8 cellular contexts compared by ENCODE assay signal in genomic region chr15:72670656-72671352, GRCh38. TPM values are rescaled to one million over a fixed set of nuclear protein-coding genes. Genes with fewer than 3 reads are reported as not detected.
A peak's percentile ranks its signal among the peaks of the same experiment; 100 is the strongest.
DNase-seq lines count a peak whose midpoint lies in the region; ATAC-seq, FAIRE-seq and TF ChIP-seq lines count a peak whose summit lies in the region.
"Not testable (repeated sequence)": the region's sequence is repeated elsewhere in the genome, so short reads cannot be mapped to it uniquely, and the experiment has no call there.

No MANE protein-coding gene starts in this region.

- peak overlapping the region; percentile 42 for H3K4me3 Mint-ChIP-seq in activated T-cell treated with anti-CD3 and anti-CD28 coated beads, Interleukin-2, amount 50 U/mL, for 24 hours

- TF ChIP-seq EP300 in A549 (IDR thresholded peaks at IDR 0.05) = not testable (repeated sequence)

- ATAC-seq in A549 (peak; percentile 99 to 100), GM18861 (IDR thresholded peaks at IDR 0.05; ENCODE audit: unreplicated experiment) (peak; percentile 78), HG02870 (IDR thresholded peaks at IDR 0.05; ENCODE audit: unreplicated experiment) (peak; percentile 69)

- 10% methylated on average over 8 of the region's 8 CpGs for WGBS in A549 (ENCODE audit: missing lambda C conversion rate)
- 13 to 16% methylated on average over 7 to 8 of the region's 8 CpGs for WGBS in lower leg skin, 2 donors

- TF ChIP-seq POLR2A in A549 (IDR thresholded peaks at IDR 0.05; ENCODE audit: low read length); lower leg skin (IDR thresholded peaks at IDR 0.05): not testable (repeated sequence)

- H3K9me2 ChIP-seq in OCI-LY7 (ENCODE audit: insufficient read depth, low read length) = not testable (repeated sequence)

- intact Hi-C loops in OCI-LY7 (cut with micrococcal nuclease; ENCODE audit: unreplicated experiment) = loop anchor here (10.0 kb wide), 1 partner anchor 356 kb away; no protein-coding TSS in a partner anchor
- intact Hi-C loops in lower leg skin (cut with DNase I; ENCODE audit: low total_unique reads) = not testable (repeated sequence)

- not testable (repeated sequence) for BruUV-seq in OCI-LY7 (replicated peaks; lab: Mats Ljungman, UMichigan)

- H3K9me3 Mint-ChIP-seq in activated T-cell treated with anti-CD3 and anti-CD28 coated beads, Interleukin-2, amount 50 U/mL, for 24 hours = not testable (repeated sequence)

- H3K4me1 Mint-ChIP-seq in activated T-cell treated with anti-CD3 and anti-CD28 coated beads, Interleukin-2, amount 50 U/mL, for 24 hours (ENCODE audit: low read depth) = not testable (repeated sequence)

- TF ChIP-seq RAD21 in A549 (conservative IDR thresholded peaks at IDR 0.05 in 1 of 2, IDR thresholded peaks at IDR 0.05 in 1 of 2) = peak; percentile 29 to 59; a peak in 4 of 5 replicates

- peak overlapping the region; percentile 45 to 82 for H3K27ac ChIP-seq in A549
- not testable (repeated sequence) for H3K27ac ChIP-seq in OCI-LY7 (ENCODE audit: low read depth, low read length, poor library complexity, severe bottlenecking)

- not testable (repeated sequence) for H3K4me1 ChIP-seq in A549; OCI-LY7 (ENCODE audit: insufficient read depth, low read length, poor library complexity, severe bottlenecking)

- not testable (repeated sequence) for H3K9me3 ChIP-seq in A549; OCI-LY7 (ENCODE audit: low read length)

- CTCF ChIA-PET in A549 (lab: Yijun Ruan, JAX) = interaction anchor here (0.6 to 2.2 kb wide), 31 partner anchors 10 to 595 kb away, joined by 3 to 53 read pairs (median 3); partner anchors contain the start of genes BBS4 and HIGD2B
- CTCF ChIA-PET in OCI-LY7 (lab: Charles Lee; ENCODE audit: unreplicated experiment) = not testable (repeated sequence)

- not testable (repeated sequence) for H3K79me2 ChIP-seq in OCI-LY7 (ENCODE audit: insufficient read depth, low read depth, low read length)

- TF ChIP-seq CTCF in A549 (IDR thresholded peaks at IDR 0.05) = peak; percentile 81
- TF ChIP-seq CTCF in OCI-LY7 (conservative IDR thresholded peaks at IDR 0.05; ENCODE audit: low read length) = peak; percentile 76
- peak; percentile 62 for TF ChIP-seq CTCF in epithelial cell of esophagus (IDR thresholded peaks at IDR 0.05; ENCODE audit: insufficient read depth, low read depth, low read length, missing control alignments)
- peak in 1 of 3 donors; percentile 17 for TF ChIP-seq CTCF in lower leg skin (IDR thresholded peaks at IDR 0.05)

- H3K4me2 ChIP-seq in A549 = peak overlapping the region; percentile 89
- peak overlapping the region; percentile 60 for H3K4me2 ChIP-seq in OCI-LY7 (ENCODE audit: low read length)

- peak overlapping the region; percentile 35; the same call in 2 of the 3 replicates for H3K4me3 ChIP-seq in A549
- peak overlapping the region; percentile 43 for H3K4me3 ChIP-seq in OCI-LY7 (ENCODE audit: low read depth, low read length, poor library complexity, severe bottlenecking)
- not testable (repeated sequence) for H3K4me3 ChIP-seq in epithelial cell of esophagus (ENCODE audit: low read length); lower leg skin (ENCODE audit: low read depth, poor library complexity, severe bottlenecking)

- H2AFZ ChIP-seq in OCI-LY7 (ENCODE audit: low read length) = not testable (repeated sequence)

- not testable (repeated sequence) for FAIRE-seq in A549 (lab: Jason Lieb, UNC)

- H3K27me3 Mint-ChIP-seq in activated T-cell treated with anti-CD3 and anti-CD28 coated beads, Interleukin-2, amount 50 U/mL, for 24 hours = peaks cover 32% of the 10 kb centered on the region

- H3K36me3 ChIP-seq in OCI-LY7 (ENCODE audit: insufficient read depth, low read length) = not testable (repeated sequence)

- not testable (repeated sequence) for H3K27ac Mint-ChIP-seq in activated T-cell treated with anti-CD3 and anti-CD28 coated beads, Interleukin-2, amount 50 U/mL, for 24 hours

- H4K20me1 ChIP-seq in OCI-LY7 (ENCODE audit: insufficient read depth, low read length) = not testable (repeated sequence)

- POLR2A ChIA-PET in A549 (lab: Yijun Ruan, JAX) = interaction anchor here (1.6 kb wide), 1 partner anchor 15 kb away, joined by 7 read pairs; the partner anchor contains the start of genes BBS4 and HIGD2B
- POLR2A ChIA-PET in OCI-LY7 (lab: Charles Lee) = not testable (repeated sequence)

- H3K36me3 Mint-ChIP-seq in activated T-cell treated with anti-CD3 and anti-CD28 coated beads, Interleukin-2, amount 50 U/mL, for 24 hours (ENCODE audit: low read depth) = not testable (repeated sequence)

- DNase-seq in A549 (ENCODE audit: low read depth in 1 of 2, low spot score in 1 of 2) (peak; percentile 88 to 90), OCI-LY7 (ENCODE audit: low spot score) (peak; percentile 62), epithelial cell of esophagus (ENCODE audit: low read depth) (peak; percentile 68), lower leg skin (ENCODE audit: low spot score in 2 of 2) (peak; percentile 47 to 92)
- peak; percentile 81 for DNase-seq in activated T-cell treated with anti-CD3 and anti-CD28 coated beads, Interleukin-2, amount 50 U/mL, for 24 hours
- peak; percentile 23 to 49 for DNase-seq in stimulated activated CD4-positive, alpha-beta T cell treated with anti-CD3 and anti-CD28 coated beads, Interleukin-1b, Interleukin-23, amount 100 ng/mL, for 1 hour (ENCODE audit: low read depth in 2 of 2)

TF ChIP-seq in A549, 52 proteins besides CTCF, POLR2A, EP300 and RAD21:
- TF ChIP-seq JUN (IDR thresholded peaks at IDR 0.05) (0 out of 5 replicates have a peak, but pooled peaks of 1 of the 2 experiments have one; percentile 13), RFX5 (IDR thresholded peaks at IDR 0.05) (0 out of 2 replicates have a peak, but pooled peaks have one; percentile 22), MAX (IDR thresholded peaks at IDR 0.05) (peak; percentile 68), TFCP2L1 (CRISPR knock-in tag; IDR thresholded peaks at IDR 0.05) (0 out of 2 replicates have a peak, but pooled peaks have one; percentile 39), SMC3 (IDR thresholded peaks at IDR 0.05) (peak; percentile 51)
TF ChIP-seq in A549: peak in this region for 5; not testable (repeated sequence) for 47.

RNA-seq across cellular contexts. Expression of gene HIGD2B, which starts 15.2 kb away (rescaled TPM):
- polyA plus RNA-seq in A549 (2011; rRNA removed) (not detected in 2 replicates), A549 (2017; fragmentation: RNase III; extraction: RNeasy Plus Mini Kit Qiagen cat#74134 plus additional on column Dnase treatment) (not detected in 3 replicates)
- 0.04 TPM in 1 of 2 replicates, not detected in the other for polyA plus RNA-seq in A549 (2012; cell fraction: cytosol; rRNA removed)
- not detected in 2 replicates for polyA plus RNA-seq in A549 (2012; cell fraction: nucleus; rRNA removed)
- polyA minus RNA-seq in A549 (2011; rRNA and poly(A)+ RNA removed) = 0.24 TPM in 1 of 2 replicates, not detected in the other
- total RNA-seq in OCI-LY7 (2014; rRNA removed; shearing (Covaris generic)) = 0.22 and 1.5 TPM in 2 replicates
- total RNA-seq in OCI-LY7 (2022) (0.33 TPM in 1 of 2 replicates, not detected in the other), lower leg skin (not detected)

RNA-seq across cellular contexts. Expression of gene BBS4, which starts 15.2 kb away (rescaled TPM):
- polyA plus RNA-seq in A549 (2011; rRNA removed) (40.4 and 43.3 TPM in 2 replicates), A549 (2017; fragmentation: RNase III; extraction: RNeasy Plus Mini Kit Qiagen cat#74134 plus additional on column Dnase treatment) (22.4 to 25.4 TPM (median 22.6 TPM) in 3 replicates)
- 13.8 and 16.9 TPM in 2 replicates for polyA plus RNA-seq in A549 (2012; cell fraction: cytosol; rRNA removed)
- 16.4 and 27.5 TPM in 2 replicates for polyA plus RNA-seq in A549 (2012; cell fraction: nucleus; rRNA removed)
- 27.6 and 33.7 TPM in 2 replicates for polyA minus RNA-seq in A549 (2011; rRNA and poly(A)+ RNA removed)
- total RNA-seq in OCI-LY7 (2014; rRNA removed; shearing (Covaris generic)) = 21.4 and 29.7 TPM in 2 replicates
- total RNA-seq in OCI-LY7 (2022) (19.7 and 29.3 TPM in 2 replicates), lower leg skin (10 to 100 TPM; 11.4 to 13.9 (median 11.6) TPM)

RNA-seq across cellular contexts. Expression of gene GOLGA6B, which starts 16.3 kb away (rescaled TPM):
- not detected in 2 replicates for polyA plus RNA-seq in A549 (2011; rRNA removed)
- not detected in 2 replicates for polyA plus RNA-seq in A549 (2012; cell fraction: cytosol; rRNA removed)
- 0.04 TPM in 1 of 2 replicates, not detected in the other for polyA plus RNA-seq in A549 (2012; cell fraction: nucleus; rRNA removed)
- polyA plus RNA-seq in A549 (2017; fragmentation: RNase III; extraction: RNeasy Plus Mini Kit Qiagen cat#74134 plus additional on column Dnase treatment) = not detected in 3 replicates
- not detected in 2 replicates for polyA minus RNA-seq in A549 (2011; rRNA and poly(A)+ RNA removed)
- not detected in 2 replicates for total RNA-seq in OCI-LY7 (2014; rRNA removed; shearing (Covaris generic))
- total RNA-seq in OCI-LY7 (2022) = 0.53 TPM in 1 of 2 replicates, not detected in the other
- total RNA-seq in lower leg skin = under 1 TPM in 1 of 4 donors, not detected in 3; 0.15 TPM

Comparison
In these comparisons a context has a peak if more than half of its experiments do, and no peak if none do; other contexts are left out.
1. DNase-seq: peak in every context shown above with its lines; median percentile 89 in A549; 81 in activated T-cell treated with anti-CD3 and anti-CD28 coated beads, Interleukin-2, amount 50 U/mL, for 24 hours; 70 in lower leg skin; 68 in epithelial cell of esophagus; 62 in OCI-LY7; 36 in stimulated activated CD4-positive, alpha-beta T cell treated with anti-CD3 and anti-CD28 coated beads, Interleukin-1b, Interleukin-23, amount 100 ng/mL, for 1 hour.